In genomic region chr3:62453448-62453847, GRCh38 we compare ENCODE assay signal across 37 cellular contexts.
DNase-seq lines count a peak whose midpoint lies in the region; ATAC-seq, FAIRE-seq and TF ChIP-seq lines count a peak whose summit lies in the region.
"Had no signal": no experiment of that assay in that cellular context is flagged by ENCODE, and none has a peak within 500 bp of the region (broad histone marks: within the 10 kb centered on the region; RNA-seq: fewer than 3 reads in every experiment).

No MANE protein-coding gene starts in this region.

- H3K9ac ChIP-seq in neuronal stem cell (ENCODE audit: low read depth, low read length, poor library complexity): no peak overlapping the region
- H3K9ac ChIP-seq: BLaER1; BLaER1 treated with 17β-estradiol and CSF1 and Interleukin-3, amounts not matched to agents 10 nM and 100 nM had no signal

- no peak overlapping the region for H3K27ac Mint-ChIP-seq in activated CD8-positive, alpha-beta T cell treated with anti-CD3 and anti-CD28 coated beads for 36 hours
- H3K27ac Mint-ChIP-seq in activated CD8-positive, alpha-beta T cell treated with anti-CD3 and anti-CD28 coated beads, Interleukin-2, amount 10 ng/mL, durations not matched to agents 7 days and 5 days: no peak overlapping the region
- H3K27ac Mint-ChIP-seq: B cell; CD14-positive monocyte; CD4-positive, alpha-beta memory T cell; CD4-positive, alpha-beta T cell; CD4-positive, CD25-positive, alpha-beta regulatory T cell; CD8-positive, alpha-beta memory T cell; CD8-positive, alpha-beta T cell had no signal

- peak overlapping the region; percentile 79 for H3K4ac ChIP-seq in neuronal stem cell (ENCODE audit: low read length)

- no peaks in the 10 kb centered on the region for H3K79me1 ChIP-seq in neuronal stem cell (ENCODE audit: low read depth, low read length)

- no peaks in the 10 kb centered on the region for H3K9me3 ChIP-seq in neuronal stem cell (replicated peaks in 1 of 2; ENCODE audit: control insufficient read depth in 2 of 2, insufficient read depth in 1 of 2, low read depth in 1 of 2, low read length in 2 of 2)
- H3K9me3 ChIP-seq: A549; BE2C; BLaER1; BLaER1 treated with 17β-estradiol and CSF1 and Interleukin-3, amounts not matched to agents 10 nM and 100 nM; Caco-2 had no signal

- intact Hi-C loops in activated CD8-positive, alpha-beta T cell treated with anti-CD3 and anti-CD28 coated beads for 36 hours (cut with micrococcal nuclease): no loop called here

- H4K8ac ChIP-seq in neuronal stem cell (ENCODE audit: low read depth, low read length): no peak overlapping the region

- peaks cover 15% of the 10 kb centered on the region for H3K4me1 Mint-ChIP-seq in activated CD8-positive, alpha-beta T cell treated with anti-CD3 and anti-CD28 coated beads for 36 hours (ENCODE audit: low read depth)
- peaks cover 18% of the 10 kb centered on the region for H3K4me1 Mint-ChIP-seq in activated CD8-positive, alpha-beta T cell treated with anti-CD3 and anti-CD28 coated beads, Interleukin-2, amount 10 ng/mL, durations not matched to agents 7 days and 5 days (ENCODE audit: low read depth)
- H3K4me1 Mint-ChIP-seq: B cell, CD14-positive monocyte had no signal

- no peak overlapping the region for H3K4me3 Mint-ChIP-seq in activated CD8-positive, alpha-beta T cell treated with anti-CD3 and anti-CD28 coated beads for 36 hours
- no peak overlapping the region for H3K4me3 Mint-ChIP-seq in activated CD8-positive, alpha-beta T cell treated with anti-CD3 and anti-CD28 coated beads, Interleukin-2, amount 10 ng/mL, durations not matched to agents 7 days and 5 days
- H3K4me3 Mint-ChIP-seq: B cell; CD14-positive monocyte; CD4-positive, alpha-beta memory T cell; CD4-positive, alpha-beta T cell; CD4-positive, CD25-positive, alpha-beta regulatory T cell; CD8-positive, alpha-beta memory T cell; CD8-positive, alpha-beta T cell had no signal

- FAIRE-seq in bronchial epithelial cell (lab: Jason Lieb, UNC): peak; percentile 13
- FAIRE-seq: A204.1, A549, D721Med had no signal

- H2AFZ ChIP-seq in neuronal stem cell (ENCODE audit: low read length): no peak overlapping the region

- no peaks in the 10 kb centered on the region for H3K36me3 Mint-ChIP-seq in activated CD8-positive, alpha-beta T cell treated with anti-CD3 and anti-CD28 coated beads for 36 hours (ENCODE audit: low read depth)
- no peaks in the 10 kb centered on the region for H3K36me3 Mint-ChIP-seq in activated CD8-positive, alpha-beta T cell treated with anti-CD3 and anti-CD28 coated beads, Interleukin-2, amount 10 ng/mL, durations not matched to agents 7 days and 5 days (ENCODE audit: low read depth)
- H3K36me3 Mint-ChIP-seq: CD14-positive monocyte; CD4-positive, alpha-beta memory T cell; CD4-positive, CD25-positive, alpha-beta regulatory T cell; CD8-positive, alpha-beta memory T cell; CD8-positive, alpha-beta T cell had no signal

- POLR2A ChIA-PET in activated CD8-positive, alpha-beta T cell treated with anti-CD3 and anti-CD28 coated beads for 36 hours (lab: Charles Lee): no interaction called here
- POLR2A ChIA-PET in activated CD8-positive, alpha-beta T cell treated with anti-CD3 and anti-CD28 coated beads, Interleukin-2, amount 10 ng/mL, durations not matched to agents 7 days and 5 days (lab: Charles Lee): no interaction called here

- H2BK5ac ChIP-seq in neuronal stem cell (ENCODE audit: low read length): no peak overlapping the region

- no peak for TF ChIP-seq CTCF in activated CD8-positive, alpha-beta T cell treated with anti-CD3 and anti-CD28 coated beads for 36 hours (IDR thresholded peaks at IDR 0.05)
- TF ChIP-seq CTCF in bronchial epithelial cell (IDR thresholded peaks at IDR 0.05; ENCODE audit: insufficient read depth, low read length, severe bottlenecking): no peak

- H3K27ac ChIP-seq in neuronal stem cell (replicated peaks; ENCODE audit: low read length): no peak overlapping the region
- H3K27ac ChIP-seq: 22Rv1; A549; BLaER1; BLaER1 treated with 17β-estradiol and CSF1 and Interleukin-3, amounts not matched to agents 10 nM and 100 nM; C4-2B had no signal

- no peak overlapping the region for H2BK120ac ChIP-seq in neuronal stem cell (ENCODE audit: low read depth, low read length)

- no peaks in the 10 kb centered on the region for H3K9me3 Mint-ChIP-seq in activated CD8-positive, alpha-beta T cell treated with anti-CD3 and anti-CD28 coated beads for 36 hours
- H3K9me3 Mint-ChIP-seq in activated CD8-positive, alpha-beta T cell treated with anti-CD3 and anti-CD28 coated beads, Interleukin-2, amount 10 ng/mL, durations not matched to agents 7 days and 5 days (ENCODE audit: insufficient read depth): no peaks in the 10 kb centered on the region
- H3K9me3 Mint-ChIP-seq: CD4-positive, alpha-beta memory T cell; CD4-positive, alpha-beta T cell; CD8-positive, alpha-beta memory T cell had no signal

- no peak overlapping the region for H4K91ac ChIP-seq in neuronal stem cell (ENCODE audit: low read depth, low read length, poor library complexity)

- H3K27me3 Mint-ChIP-seq in activated CD8-positive, alpha-beta T cell treated with anti-CD3 and anti-CD28 coated beads for 36 hours: no peaks in the 10 kb centered on the region
- H3K27me3 Mint-ChIP-seq in activated CD8-positive, alpha-beta T cell treated with anti-CD3 and anti-CD28 coated beads, Interleukin-2, amount 10 ng/mL, durations not matched to agents 7 days and 5 days (ENCODE audit: low read depth): peaks cover 2% of the 10 kb centered on the region
- H3K27me3 Mint-ChIP-seq: B cell; CD4-positive, alpha-beta memory T cell had no signal

- H2BK12ac ChIP-seq in neuronal stem cell (ENCODE audit: low read length): no peak overlapping the region

- peak overlapping the region; percentile 81 for H3K18ac ChIP-seq in neuronal stem cell (ENCODE audit: low read length)

- H3K27me3 ChIP-seq in bronchial epithelial cell (ENCODE audit: control insufficient read depth, insufficient read depth, low read length) (no peaks in the 10 kb centered on the region), neuronal stem cell (ENCODE audit: control insufficient read depth in 3 of 3, insufficient read depth in 3 of 3, low read depth in 1 of 3, low read length in 3 of 3) (peaks cover 0 to 30% (median 0%) of the 10 kb centered on the region in 3 experiments)
- H3K27me3 ChIP-seq: BE2C; BLaER1; BLaER1 treated with 17β-estradiol and CSF1 and Interleukin-3, amounts not matched to agents 10 nM and 100 nM had no signal

- no peaks in the 10 kb centered on the region for H3K36me3 ChIP-seq in bronchial epithelial cell (ENCODE audit: control insufficient read depth, insufficient read depth, low read length)
- H3K36me3 ChIP-seq in neuronal stem cell (replicated peaks in 1 of 2; ENCODE audit: control insufficient read depth in 2 of 2, insufficient read depth in 2 of 2, low read length in 2 of 2): no peaks in the 10 kb centered on the region
- H3K36me3 ChIP-seq: BE2C; BLaER1; BLaER1 treated with 17β-estradiol and CSF1 and Interleukin-3, amounts not matched to agents 10 nM and 100 nM had no signal

- no peak overlapping the region for H3K4me2 ChIP-seq in neuronal stem cell (ENCODE audit: insufficient read depth, low read length, poor library complexity, severe bottlenecking)
- H3K4me2 ChIP-seq: A549; BLaER1; BLaER1 treated with 17β-estradiol and CSF1 and Interleukin-3, amounts not matched to agents 10 nM and 100 nM had no signal

- H2AK5ac ChIP-seq in neuronal stem cell (ENCODE audit: low read depth, low read length): no peak overlapping the region

- H3K4me3 ChIP-seq in bronchial epithelial cell (ENCODE audit: low read depth, low read length): no peak overlapping the region
- no peak overlapping the region for H3K4me3 ChIP-seq in neuronal stem cell (ENCODE audit: low read length in 2 of 2)
- H3K4me3 ChIP-seq: A549; BLaER1; BLaER1 treated with 17β-estradiol and CSF1 and Interleukin-3, amounts not matched to agents 10 nM and 100 nM had no signal

- WGBS in neuronal stem cell (ENCODE audit: extremely low coverage in 2 of 2, insufficient read length in 2 of 2, insufficient replicate concordance in 1 of 2), 2 donors: no CpG with 5 or more reads among the region's 6 CpGs

- H3K14ac ChIP-seq in neuronal stem cell (ENCODE audit: low read length): no peak overlapping the region

- peak; percentile 7 for DNase-seq in activated CD8-positive, alpha-beta T cell treated with anti-CD3 and anti-CD28 coated beads for 36 hours
- no peak for DNase-seq in activated CD8-positive, alpha-beta T cell treated with anti-CD3 and anti-CD28 coated beads, Interleukin-2, amount 10 ng/mL, durations not matched to agents 7 days and 5 days
- DNase-seq in Ammon's horn (ENCODE audit: low spot score) (peak; percentile 50), bronchial epithelial cell (ENCODE audit: low read depth) (no peak), neuronal stem cell (ENCODE audit: low spot score) (no peak), DMS53 treated with DMSO at 0.1 percent for 48 hours (lab: John Stamatoyannopoulos, UW; ENCODE audit: unreplicated experiment) (no peak), NCI-H1105 treated with DMSO at 0.1 percent for 48 hours (lab: John Stamatoyannopoulos, UW) (no peak), GF-D8 (lab: John Stamatoyannopoulos, UW) (no peak)
- DNase-seq: 8988T; ACHN; AML-193; BE2C; C1 segment of cervical spinal cord; Caco-2; Calu3; CD4-positive, alpha-beta memory T cell; CD4-positive, alpha-beta T cell; CD4-positive, CD25-positive, alpha-beta regulatory T cell; CD8-positive, alpha-beta memory T cell; CD8-positive, alpha-beta T cell; COR-L47; DMS 273 treated with DMSO at 0.1 percent for 48 hours; DMS153; DMS53; DMS79; DMS79 treated with DMSO at 0.1 percent for 48 hours; DND-41; EL had no signal

- no peak overlapping the region for H3K23ac ChIP-seq in neuronal stem cell (ENCODE audit: low read depth, low read length, poor library complexity)

- H3K4me1 ChIP-seq in neuronal stem cell (ENCODE audit: control insufficient read depth in 2 of 2, insufficient read depth in 1 of 2, low read depth in 1 of 2, low read length in 2 of 2): peaks cover 3 to 24% of the 10 kb centered on the region in 2 donors
- H3K4me1 ChIP-seq: A549; BE2C; BLaER1; BLaER1 treated with 17β-estradiol and CSF1 and Interleukin-3, amounts not matched to agents 10 nM and 100 nM; Caco-2 had no signal

- CTCF ChIA-PET in activated CD8-positive, alpha-beta T cell treated with anti-CD3 and anti-CD28 coated beads for 36 hours (lab: Charles Lee): no interaction called here
- CTCF ChIA-PET in activated CD8-positive, alpha-beta T cell treated with anti-CD3 and anti-CD28 coated beads, Interleukin-2, amount 10 ng/mL, durations not matched to agents 7 days and 5 days (lab: Charles Lee): no interaction called here

- ATAC-seq in activated CD8-positive, alpha-beta T cell treated with anti-CD3 and anti-CD28 coated beads for 36 hours: peak; percentile 47
- ATAC-seq in activated CD8-positive, alpha-beta T cell treated with anti-CD3 and anti-CD28 coated beads, Interleukin-2, amount 10 ng/mL, durations not matched to agents 7 days and 5 days: no peak
- ATAC-seq: A549; CD8-positive, alpha-beta T cell had no signal

- no peak overlapping the region for H2BK15ac ChIP-seq in neuronal stem cell (ENCODE audit: low read length)

Comparison
In these comparisons a context has a peak if more than half of its experiments do, and no peak if none do; other contexts are left out.
1. DNase-seq: peak in activated CD8-positive, alpha-beta T cell treated with anti-CD3 and anti-CD28 coated beads for 36 hours (single experiment) and Ammon's horn (single experiment); none in activated CD8-positive, alpha-beta T cell treated with anti-CD3 and anti-CD28 coated beads, Interleukin-2, amount 10 ng/mL, durations not matched to agents 7 days and 5 days (single experiment), bronchial epithelial cell (single experiment), neuronal stem cell (single experiment), DMS53 treated with DMSO at 0.1 percent for 48 hours (single experiment), NCI-H1105 treated with DMSO at 0.1 percent for 48 hours (single experiment) and GF-D8 (single experiment).